ENCODE assay signal across 13 cellular contexts in genomic region chr9:100670719-100671118, GRCh38.
DNase-seq lines count a peak whose midpoint lies in the region; ATAC-seq and TF ChIP-seq lines count a peak whose summit lies in the region.
"Had no signal": no experiment of that assay in that cellular context is flagged by ENCODE, and none has a peak within 500 bp of the region (broad histone marks: within the 10 kb centered on the region; RNA-seq: fewer than 3 reads in every experiment).

No MANE protein-coding gene starts in this region.

- no peak overlapping the region for H3K9ac ChIP-seq in MM.1S (ENCODE audit: low read length)

- ATAC-seq in HG03196 (IDR thresholded peaks at IDR 0.05; ENCODE audit: unreplicated experiment): peak; percentile 63

- H3K4me1 ChIP-seq in thyroid gland (peaks cover 0 to 5% of the 10 kb centered on the region in 2 donors), MM.1S (ENCODE audit: low read length) (no peaks in the 10 kb centered on the region)
- H3K4me1 ChIP-seq: testis had no signal

- DNase-seq in DMS79 treated with DMSO at 0.1 percent for 48 hours (lab: John Stamatoyannopoulos, UW) (peak; percentile 2), DMS79 (lab: John Stamatoyannopoulos, UW) (no peak), NCI-H345 treated with DMSO at 0.1 percent for 48 hours (lab: John Stamatoyannopoulos, UW; ENCODE audit: unreplicated experiment) (peak; percentile 57), thyroid gland (peak; percentile 41 to 71), MM.1S (no peak)
- no peak for DNase-seq in activated CD4-positive, alpha-beta T cell treated with anti-CD3 and anti-CD28 coated beads, Interleukin-2, amount 50 U/mL, for 4 hours
- DNase-seq in stimulated activated CD4-positive, alpha-beta T cell treated with anti-CD3 and anti-CD28 coated beads, Interleukin-4, amount 100 ng/mL, for 24 hours: no peak
- DNase-seq: HFFc6, MV-4-11, naive B cell, testis had no signal

- H4K20me1 ChIP-seq in MM.1S (ENCODE audit: insufficient read depth, low read length): no peaks in the 10 kb centered on the region

- H3K36me3 ChIP-seq in thyroid gland (no peaks in the 10 kb centered on the region), MM.1S (replicated peaks; ENCODE audit: insufficient read depth, low read length) (no peaks in the 10 kb centered on the region)

- no peak for TF ChIP-seq CTCF in thyroid gland (IDR thresholded peaks at IDR 0.05)
- no peak for TF ChIP-seq CTCF in MM.1S (IDR thresholded peaks at IDR 0.05; ENCODE audit: low read length)

- H3K9me2 ChIP-seq in MM.1S (replicated peaks; ENCODE audit: insufficient read depth, low read length): no peaks in the 10 kb centered on the region

- no peaks in the 10 kb centered on the region for H3K9me3 ChIP-seq in thyroid gland
- H3K9me3 ChIP-seq in MM.1S (replicated peaks; ENCODE audit: insufficient read depth, low read length): no peaks in the 10 kb centered on the region
- H3K9me3 ChIP-seq: testis had no signal

- H3F3A ChIP-seq in MM.1S (ENCODE audit: insufficient read depth, low read length): no peaks in the 10 kb centered on the region

- H3K27ac ChIP-seq in thyroid gland (no peak overlapping the region), MM.1S (ENCODE audit: low read length) (no peak overlapping the region)
- H3K27ac ChIP-seq: 22Rv1, testis had no signal

- H3K79me2 ChIP-seq in MM.1S (ENCODE audit: low read length): no peaks in the 10 kb centered on the region

- WGBS in thyroid gland, 2 donors: 19 to 29% methylated on average over 2 of the region's 2 CpGs

- H3K27me3 ChIP-seq in thyroid gland (no peaks in the 10 kb centered on the region), MM.1S (replicated peaks; ENCODE audit: insufficient read depth, low read length) (no peaks in the 10 kb centered on the region)
- H3K27me3 ChIP-seq: testis had no signal

- no peak for TF ChIP-seq POLR2A in thyroid gland (IDR thresholded peaks at IDR 0.05)

- H3K4me2 ChIP-seq in MM.1S (ENCODE audit: low read depth, low read length): no peak overlapping the region

- no peak overlapping the region for H3K4me3 ChIP-seq in thyroid gland (replicated peaks in 1 of 3)
- H3K4me3 ChIP-seq in MM.1S (ENCODE audit: low read length): no peak overlapping the region
- H3K4me3 ChIP-seq: testis had no signal

- no peak overlapping the region for H2AFZ ChIP-seq in MM.1S (ENCODE audit: low read length)

- intact Hi-C loops in thyroid gland (cut with DNase I): no loop called here

Comparison
In these comparisons a context has a peak if more than half of its experiments do, and no peak if none do; other contexts are left out.
1. DNase-seq: peak in DMS79 treated with DMSO at 0.1 percent for 48 hours (single experiment), NCI-H345 treated with DMSO at 0.1 percent for 48 hours (single experiment) and thyroid gland (2 of 2); none in DMS79 (single experiment), activated CD4-positive, alpha-beta T cell treated with anti-CD3 and anti-CD28 coated beads, Interleukin-2, amount 50 U/mL, for 4 hours (0 of 2), MM.1S (single experiment) and stimulated activated CD4-positive, alpha-beta T cell treated with anti-CD3 and anti-CD28 coated beads, Interleukin-4, amount 100 ng/mL, for 24 hours (single experiment).